Comparison of ENCODE assay signal across 1 cellular context in the genomic region with DNA sequence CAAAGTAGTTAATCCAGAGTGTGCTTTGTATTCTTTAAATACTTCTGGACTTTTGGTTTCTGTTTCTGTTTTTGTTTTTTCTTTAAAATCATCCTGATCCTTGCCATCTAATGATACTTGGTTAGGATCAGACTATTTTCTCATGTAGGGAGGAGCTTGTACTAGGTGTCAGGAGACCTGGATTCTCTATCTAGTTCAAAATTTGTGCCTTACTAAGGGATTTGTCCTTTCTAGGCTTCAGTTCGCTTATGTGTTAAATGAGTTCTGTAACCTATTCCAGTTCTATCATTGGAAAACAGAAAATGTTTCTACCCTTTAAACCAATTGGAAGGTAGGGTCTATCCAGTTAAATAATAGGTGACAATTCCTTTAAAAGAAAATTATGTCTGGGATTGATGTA.
TF ChIP-seq lines count a peak whose summit lies in the region.

No MANE protein-coding gene starts in this region.

TF ChIP-seq in K562, 482 proteins besides CTCF, POLR2A, EP300 and RAD21:
- TF ChIP-seq FIP1L1 (IDR thresholded peaks at IDR 0.05; ENCODE audit: low read depth, low read length, poor library complexity, severe bottlenecking) (no peak), ZNF224 (CRISPR knock-in tag; IDR thresholded peaks at IDR 0.05) (no peak), ILF3 (IDR thresholded peaks at IDR 0.05; ENCODE audit: borderline replicate concordance) (no peak), NCOA4 (IDR thresholded peaks at IDR 0.05; ENCODE audit: partially characterized antibody) (no peak), TSHZ1 (CRISPR knock-in tag; IDR thresholded peaks at IDR 0.05) (no peak), U2AF1 (optimal IDR thresholded peaks at IDR 0.05; ENCODE audit: low read depth, low read length) (no peak), TFAM (CRISPR knock-in tag; conservative IDR thresholded peaks at IDR 0.05) (no peak), CBX3 (IDR thresholded peaks at IDR 0.05; ENCODE audit: borderline replicate concordance in 1 of 2, low read length in 2 of 2) (no peak)
- TF ChIP-seq, protein P1, sequence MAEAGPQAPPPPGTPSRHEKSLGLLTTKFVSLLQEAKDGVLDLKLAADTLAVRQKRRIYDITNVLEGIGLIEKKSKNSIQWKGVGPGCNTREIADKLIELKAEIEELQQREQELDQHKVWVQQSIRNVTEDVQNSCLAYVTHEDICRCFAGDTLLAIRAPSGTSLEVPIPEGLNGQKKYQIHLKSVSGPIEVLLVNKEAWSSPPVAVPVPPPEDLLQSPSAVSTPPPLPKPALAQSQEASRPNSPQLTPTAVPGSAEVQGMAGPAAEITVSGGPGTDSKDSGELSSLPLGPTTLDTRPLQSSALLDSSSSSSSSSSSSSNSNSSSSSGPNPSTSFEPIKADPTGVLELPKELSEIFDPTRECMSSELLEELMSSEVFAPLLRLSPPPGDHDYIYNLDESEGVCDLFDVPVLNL (CRISPR knock-in tag; IDR thresholded peaks at IDR 0.05; ENCODE audit: low read depth) = no peak
